18 cellular contexts compared by ENCODE assay signal in the genomic region with DNA sequence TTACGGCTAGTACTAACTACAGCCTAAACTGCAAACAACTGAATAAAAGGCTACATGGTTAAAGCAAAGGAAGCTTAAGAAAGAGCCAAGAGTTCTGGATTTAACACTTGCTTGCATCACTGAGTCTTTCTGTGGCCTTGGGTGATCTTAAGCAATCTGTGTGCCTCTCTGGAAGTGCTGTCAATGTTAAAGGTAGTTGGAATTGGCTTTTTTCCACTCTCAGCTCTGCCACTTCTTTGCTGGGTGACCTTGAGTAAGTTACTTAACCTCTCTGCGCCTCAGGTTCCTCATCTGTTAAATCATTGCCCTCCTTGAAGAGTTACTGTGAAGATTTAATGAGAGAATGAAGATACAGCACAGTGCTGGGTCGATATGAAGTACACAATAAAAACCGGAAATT. TPM values are rescaled to one million over a fixed set of nuclear protein-coding genes. Genes with fewer than 3 reads are reported as not detected.
A peak's percentile ranks its signal among the peaks of the same experiment; 100 is the strongest.
DNase-seq lines count a peak whose midpoint lies in the region; ATAC-seq, FAIRE-seq and TF ChIP-seq lines count a peak whose summit lies in the region.
"Had no signal": no experiment of that assay in that cellular context is flagged by ENCODE, and none has a peak within 500 bp of the region (broad histone marks: within the 10 kb centered on the region; RNA-seq: fewer than 3 reads in every experiment).

No MANE protein-coding gene starts in this region.

- H3K79me2 ChIP-seq in keratinocyte (ENCODE audit: control insufficient read depth, insufficient read depth, low read length): peaks cover 47% of the 10 kb centered on the region

- peak overlapping the region; percentile 63 for H3K4me2 ChIP-seq in keratinocyte (ENCODE audit: control insufficient read depth, extremely low read depth, insufficient read depth, low read depth, low read length)

- FAIRE-seq in GM12891 (lab: Jason Lieb, UNC) (peak; percentile 35), keratinocyte (lab: Jason Lieb, UNC) (peak; percentile 77), small intestine (lab: Jason Lieb, UNC) (no peak)

- peaks cover 25% of the 10 kb centered on the region for H3K27me3 ChIP-seq in adipocyte (replicated peaks; ENCODE audit: control insufficient read depth, insufficient read depth, low read length)
- no peaks in the 10 kb centered on the region for H3K27me3 ChIP-seq in keratinocyte (ENCODE audit: control insufficient read depth, extremely low read depth, insufficient read depth, low read length)
- no peaks in the 10 kb centered on the region for H3K27me3 ChIP-seq in small intestine (ENCODE audit: control insufficient read depth in 2 of 2, insufficient read depth in 2 of 2, low read length in 2 of 2)
- H3K27me3 ChIP-seq: adrenal gland had no signal

- peaks cover 18% of the 10 kb centered on the region for H4K20me1 ChIP-seq in keratinocyte (ENCODE audit: control insufficient read depth, extremely low read depth, insufficient read depth, low read length)

- H3K27ac Mint-ChIP-seq in activated T-helper 17 cell treated with anti-CD3 and anti-CD28 coated beads, Interleukin-2, amount 50 U/mL, for 72 hours: no peak overlapping the region
- H3K27ac Mint-ChIP-seq: HFFc6; stimulated activated naive CD8-positive, alpha-beta T cell treated with anti-CD3 and anti-CD28 coated beads, Interleukin-15, Interleukin-2, amounts not matched to agents 100 ng/mL and 50 ng/mL, for 24 hours had no signal

- H3K4me3 Mint-ChIP-seq in activated T-helper 17 cell treated with anti-CD3 and anti-CD28 coated beads, Interleukin-2, amount 50 U/mL, for 72 hours: no peak overlapping the region
- H3K4me3 Mint-ChIP-seq: CD4-positive, alpha-beta memory T cell; HFFc6; stimulated activated naive CD8-positive, alpha-beta T cell treated with anti-CD3 and anti-CD28 coated beads, Interleukin-15, Interleukin-2, amounts not matched to agents 100 ng/mL and 50 ng/mL, for 24 hours had no signal

- H3K36me3 Mint-ChIP-seq in activated T-helper 17 cell treated with anti-CD3 and anti-CD28 coated beads, Interleukin-2, amount 50 U/mL, for 72 hours (ENCODE audit: low read depth): no peaks in the 10 kb centered on the region
- H3K36me3 Mint-ChIP-seq: CD4-positive, alpha-beta memory T cell had no signal

- H3K9ac ChIP-seq in adipocyte (ENCODE audit: low read length) (no peak overlapping the region), keratinocyte (ENCODE audit: control insufficient read depth, extremely low read depth, insufficient read depth, low read length) (no peak overlapping the region)

- H3K36me3 ChIP-seq in adipocyte (ENCODE audit: control insufficient read depth, insufficient read depth, low read length, severe bottlenecking): no peaks in the 10 kb centered on the region
- peaks cover 7 to 25% of the 10 kb centered on the region in 2 experiments for H3K36me3 ChIP-seq in keratinocyte (ENCODE audit: control insufficient read depth in 2 of 2, extremely low read depth in 1 of 2, insufficient read depth in 2 of 2, low read length in 2 of 2)
- H3K36me3 ChIP-seq in small intestine (ENCODE audit: control insufficient read depth in 2 of 2, insufficient read depth in 2 of 2, low read length in 2 of 2): no peaks in the 10 kb centered on the region
- H3K36me3 ChIP-seq: adrenal gland had no signal

- no peak for DNase-seq in GM12891 (ENCODE audit: insufficient read length, low spot score)
- DNase-seq in adipocyte (ENCODE audit: low read depth): no peak
- DNase-seq in keratinocyte (ENCODE audit: low read depth, low spot score): no peak
- no peak for DNase-seq in small intestine
- no peak for DNase-seq in retina
- no peak for DNase-seq in OCI-M2 (lab: John Stamatoyannopoulos, UW; ENCODE audit: unreplicated experiment)
- DNase-seq in posterior vena cava (ENCODE audit: low spot score): no peak
- DNase-seq: activated CD4-positive, CD25-positive, alpha-beta regulatory T cell; activated T-cell treated with anti-CD3 and anti-CD28 coated beads for 4 hours; CD4-positive, alpha-beta memory T cell; effector memory CD4-positive, alpha-beta T cell; NCI-H1417 treated with DMSO at 0.1 percent for 48 hours; NCI-H524 had no signal

- H2AFZ ChIP-seq in keratinocyte (ENCODE audit: control insufficient read depth, low read length): no peak overlapping the region

- no peaks in the 10 kb centered on the region for H3K27me3 Mint-ChIP-seq in activated T-helper 17 cell treated with anti-CD3 and anti-CD28 coated beads, Interleukin-2, amount 50 U/mL, for 72 hours
- H3K27me3 Mint-ChIP-seq: CD4-positive, alpha-beta memory T cell; stimulated activated naive CD8-positive, alpha-beta T cell treated with anti-CD3 and anti-CD28 coated beads, Interleukin-15, Interleukin-2, amounts not matched to agents 100 ng/mL and 50 ng/mL, for 24 hours had no signal

- H3K9me3 Mint-ChIP-seq in activated T-helper 17 cell treated with anti-CD3 and anti-CD28 coated beads, Interleukin-2, amount 50 U/mL, for 72 hours: no peaks in the 10 kb centered on the region
- H3K9me3 Mint-ChIP-seq: HFFc6; stimulated activated naive CD8-positive, alpha-beta T cell treated with anti-CD3 and anti-CD28 coated beads, Interleukin-15, Interleukin-2, amounts not matched to agents 100 ng/mL and 50 ng/mL, for 24 hours had no signal

- peaks cover 6% of the 10 kb centered on the region for H3K9me1 ChIP-seq in keratinocyte (ENCODE audit: control insufficient read depth, extremely low read depth, insufficient read depth, low read length)

- no peak for TF ChIP-seq POLR2A in GM12891 (IDR thresholded peaks at IDR 0.05; ENCODE audit: low read depth, low read length)

- H3K4me1 Mint-ChIP-seq in activated T-helper 17 cell treated with anti-CD3 and anti-CD28 coated beads, Interleukin-2, amount 50 U/mL, for 72 hours: no peaks in the 10 kb centered on the region
- H3K4me1 Mint-ChIP-seq: CD4-positive, alpha-beta memory T cell had no signal

- intact Hi-C loops in posterior vena cava (cut with DNase I): no loop called here

- H3K4me3 ChIP-seq in adipocyte (ENCODE audit: low read length) (peak overlapping the region; percentile 65), keratinocyte (ENCODE audit: control insufficient read depth in 2 of 3, extremely low read depth in 1 of 3, insufficient read depth in 2 of 3, low read depth in 1 of 3, low read length in 3 of 3) (no peak overlapping the region), small intestine (ENCODE audit: low read depth in 1 of 2, low read length in 2 of 2) (no peak overlapping the region)
- H3K4me3 ChIP-seq: adrenal gland, SK-N-MC had no signal

- WGBS in small intestine, 3 donors: 48 to 69% (median 57%) methylated on average over 4 of the region's 4 CpGs

- TF ChIP-seq CTCF in keratinocyte (optimal IDR thresholded peaks at IDR 0.05 in 1 of 3, IDR thresholded peaks at IDR 0.05 in 1 of 3, conservative IDR thresholded peaks at IDR 0.05 in 1 of 3; ENCODE audit: extremely low read depth in 1 of 3, insufficient read depth in 2 of 3, low read length in 3 of 3): no peak

- ATAC-seq in activated T-helper 17 cell treated with anti-CD3 and anti-CD28 coated beads, Interleukin-2, amount 50 U/mL, for 72 hours (replicated peaks): no peak

- dilution Hi-C loops in keratinocyte (cut with MboI; ENCODE audit: extremely low pct_ligation_motif_present, low sequenced_read_pairs): no loop called here

- H3K9me3 ChIP-seq in adipocyte (ENCODE audit: control insufficient read depth, low read length) (no peaks in the 10 kb centered on the region), keratinocyte (ENCODE audit: control insufficient read depth, low read depth, low read length) (no peaks in the 10 kb centered on the region), small intestine (ENCODE audit: control insufficient read depth, low read depth) (no peaks in the 10 kb centered on the region)
- H3K9me3 ChIP-seq: adrenal gland had no signal

- H3K4me1 ChIP-seq in adipocyte (ENCODE audit: control insufficient read depth, insufficient read depth, low read length): peaks cover 36% of the 10 kb centered on the region
- H3K4me1 ChIP-seq in keratinocyte (ENCODE audit: control insufficient read depth, extremely low read depth, insufficient read depth, low read length): peaks cover 72% of the 10 kb centered on the region
- peaks cover 19 to 22% of the 10 kb centered on the region in 2 donors for H3K4me1 ChIP-seq in small intestine (ENCODE audit: control insufficient read depth in 2 of 2, insufficient read depth in 1 of 2, low read depth in 1 of 2, low read length in 1 of 2)

- peak overlapping the region; percentile 69 for H3K27ac ChIP-seq in keratinocyte (ENCODE audit: control insufficient read depth, insufficient read depth, low read length)
- peak overlapping the region; percentile 93 to 95 for H3K27ac ChIP-seq in small intestine (ENCODE audit: low read depth in 1 of 2, low read length in 1 of 2)
- H3K27ac ChIP-seq: SK-N-MC had no signal

TF ChIP-seq in GM12891, 5 proteins besides CTCF, POLR2A, EP300 and RAD21:
- TF ChIP-seq POU2F2 (IDR thresholded peaks at IDR 0.05; ENCODE audit: low read depth, low read length) (no peak), PAX5 (IDR thresholded peaks at IDR 0.05; ENCODE audit: insufficient read depth, low read length, severe bottlenecking) (no peak), TAF1 (IDR thresholded peaks at IDR 0.05; ENCODE audit: low read depth, low read length) (no peak), POLR2AphosphoS5 (IDR thresholded peaks at IDR 0.05; ENCODE audit: low read depth, low read length) (no peak), SPI1 (IDR thresholded peaks at IDR 0.05; ENCODE audit: low read depth, low read length) (no peak)

RNA-seq across cellular contexts. Expression of gene SLC2A9, which starts 15.7 kb away (rescaled TPM):
- 0.56 TPM for polyA plus RNA-seq in GM12891 (2012; ENCODE audit: low read depth, missing spikeins)
- polyA plus RNA-seq in keratinocyte (37.3 to 44.3 TPM (median 43.5 TPM) in 3 replicates), small intestine (10 to 100 TPM in 2 of 3 donors, 1 to 10 TPM in 1; 7.4 to 13.0 (median 11.7) TPM)
- polyA plus RNA-seq in keratinocyte (2011; ENCODE audit: low read depth): 8.9 TPM
- 34.4 and 43.5 TPM in 2 replicates for polyA plus RNA-seq in keratinocyte (2011; cell fraction: cytosol; rRNA removed)
- 71.8 and 91.0 TPM in 2 replicates for polyA plus RNA-seq in keratinocyte (2011; cell fraction: nucleus; rRNA removed)
- 11.5 and 33.7 TPM in 2 replicates for polyA plus RNA-seq in keratinocyte (2012; ENCODE audit: low replicate concordance)
- 77.0 to 79.0 TPM (median 77.2 TPM) in 3 replicates for polyA minus RNA-seq in keratinocyte
- polyA minus RNA-seq in keratinocyte (2011; cell fraction: cytosol; rRNA and poly(A)+ RNA removed): 61.0 TPM
- 92.6 and 125 TPM in 2 replicates for polyA minus RNA-seq in keratinocyte (2011; cell fraction: nucleus; rRNA and poly(A)+ RNA removed)
- 1 to 10 TPM; 1.1 to 1.8 TPM for total RNA-seq in activated T-helper 17 cell treated with anti-CD3 and anti-CD28 coated beads, Interleukin-2, amount 50 U/mL, for 72 hours
- total RNA-seq in posterior vena cava: 10 to 100 TPM in 1 of 2 donors, 1 to 10 TPM in 1; 8.4 to 10.3 TPM
